ENCODE assay signal across 21 cellular contexts in the genomic region with DNA sequence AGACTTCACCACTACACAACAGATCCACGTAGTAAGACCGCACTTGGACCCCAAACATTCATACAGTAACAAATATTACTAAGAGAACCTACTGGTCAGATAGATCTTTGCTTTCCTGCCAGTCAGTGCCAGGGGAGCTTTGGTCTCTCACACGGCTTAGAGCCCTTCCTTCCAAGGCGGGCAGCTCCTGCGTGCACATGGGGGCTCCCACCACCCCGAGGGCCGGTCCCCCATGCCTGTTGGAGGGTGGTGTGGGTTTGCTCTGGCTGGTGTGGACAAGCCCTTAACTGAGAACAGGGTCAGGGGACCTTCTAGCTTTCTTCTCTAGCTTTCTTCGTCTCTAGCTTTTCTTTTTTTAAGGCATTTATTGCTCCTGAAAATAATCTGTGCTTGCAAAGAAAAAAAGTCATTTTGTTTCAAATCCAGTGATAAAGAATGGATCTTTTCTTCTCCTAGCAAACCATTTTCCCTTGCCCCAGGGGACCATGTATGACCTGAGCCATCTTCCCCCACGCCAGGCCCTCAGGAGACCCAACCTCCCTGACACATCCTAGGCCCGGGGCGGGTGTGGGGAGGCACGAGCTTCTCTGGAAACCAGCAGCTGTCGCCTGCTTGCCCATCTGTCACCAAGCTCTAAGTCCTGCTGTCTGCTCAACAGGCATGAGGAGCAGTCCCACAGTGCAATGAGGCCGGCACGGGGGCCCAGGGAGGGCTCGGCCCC.
DNase-seq lines count a peak whose midpoint lies in the region; ATAC-seq, FAIRE-seq and TF ChIP-seq lines count a peak whose summit lies in the region.
"Had no signal": no experiment of that assay in that cellular context is flagged by ENCODE, and none has a peak within 500 bp of the region (broad histone marks: within the 10 kb centered on the region; RNA-seq: fewer than 3 reads in every experiment).

No MANE protein-coding gene starts in this region.

- H3K4me1 ChIP-seq in HepG2 (ENCODE audit: insufficient read depth, low read length) (peaks cover 2% of the 10 kb centered on the region; the same call in 1 of the 2 replicates), right lobe of liver (no peaks in the 10 kb centered on the region), kidney (ENCODE audit: control insufficient read depth in 1 of 2, insufficient read depth in 1 of 2, low read depth in 1 of 2, low read length in 2 of 2) (no peaks in the 10 kb centered on the region)
- H3K4me1 ChIP-seq: Caco-2 had no signal

- in situ Hi-C loops in HepG2 (cut with HindIII; ENCODE audit: extremely low pct_ligation_motif_present, low pct_unique_long_range_greater_than_20kb) = no loop called here

- H2AFZ ChIP-seq in HepG2 (ENCODE audit: low read length) = no peak overlapping the region
- H2AFZ ChIP-seq: GM23248 had no signal

- no peak overlapping the region for H3K27ac ChIP-seq in HepG2 (ENCODE audit: extremely low read length, insufficient read depth, low read length)
- H3K27ac ChIP-seq in right lobe of liver = no peak overlapping the region
- H3K27ac ChIP-seq in kidney (ENCODE audit: low read depth in 2 of 2, low read length in 2 of 2) = no peak overlapping the region
- H3K27ac ChIP-seq: C4-2B, GM23248, HL-60 had no signal

- no peak overlapping the region for H3K9ac ChIP-seq in HepG2 (ENCODE audit: insufficient read depth, low read depth, low read length)
- H3K9ac ChIP-seq in kidney (ENCODE audit: low read length in 2 of 2) = no peak overlapping the region
- H3K9ac ChIP-seq: GM23248 had no signal

- H3K36me3 ChIP-seq in HepG2 (replicated peaks in 1 of 2; ENCODE audit: control insufficient read depth in 1 of 2, insufficient read depth in 2 of 2, low read length in 2 of 2) (no peaks in the 10 kb centered on the region), right lobe of liver (no peaks in the 10 kb centered on the region), kidney (ENCODE audit: control insufficient read depth in 1 of 2, insufficient read depth in 2 of 2, low read length in 2 of 2) (no peaks in the 10 kb centered on the region)

- H3K27me3 ChIP-seq in HepG2 (ENCODE audit: control insufficient read depth in 1 of 2, insufficient read depth in 2 of 2, low read length in 2 of 2) = no peaks in the 10 kb centered on the region
- no peaks in the 10 kb centered on the region for H3K27me3 ChIP-seq in right lobe of liver

- POLR2A ChIA-PET in HepG2 (lab: Yijun Ruan, JAX) = no interaction called here

- H4K20me1 ChIP-seq in HepG2 (ENCODE audit: insufficient read depth, low read length) = peaks cover 9% of the 10 kb centered on the region; the same call in 1 of the 2 replicates

- FAIRE-seq in HepG2 (lab: Jason Lieb, UNC) = no peak
- no peak for FAIRE-seq in kidney (lab: Jason Lieb, UNC)
- FAIRE-seq in GM19239 (lab: Jason Lieb, UNC) = no peak
- FAIRE-seq: GM12892 had no signal

- no peak overlapping the region for H3K4me3 ChIP-seq in HepG2 (replicated peaks in 1 of 3; ENCODE audit: insufficient read depth in 1 of 3, low read depth in 2 of 3, low read length in 3 of 3)
- H3K4me3 ChIP-seq in right lobe of liver = no peak overlapping the region
- H3K4me3 ChIP-seq in kidney (ENCODE audit: low read length in 2 of 2) = no peak overlapping the region
- H3K4me3 ChIP-seq: GM23248 had no signal

- WGBS in HepG2 (ENCODE audit: low lambda C conversion rate) = 78% methylated on average over 10 of the region's 16 CpGs
- WGBS in right lobe of liver (ENCODE audit: insufficient coverage, low coverage, low lambda C conversion rate, missing lambda C conversion rate) = 71% methylated on average over 8 of the region's 16 CpGs

- intact Hi-C loops in HepG2 (cut with micrococcal nuclease; ENCODE audit: unreplicated experiment) = no loop called here
- intact Hi-C loops in right lobe of liver (cut with DNase I) = no loop called here
- intact Hi-C loops in kidney (cut with DNase I) = no loop called here

- no peak for DNase-seq in HepG2 (ENCODE audit: low spot score)
- DNase-seq in right lobe of liver = no peak
- DNase-seq in NCI-H82 (lab: John Stamatoyannopoulos, UW) = peak; percentile 86
- DNase-seq in kidney = peak; percentile 42
- DNase-seq in NCI-H446 (lab: John Stamatoyannopoulos, UW) = no peak
- no peak for DNase-seq in GM19239 (ENCODE audit: insufficient read length, low spot score)
- DNase-seq in activated CD4-positive, alpha-beta T cell treated with anti-CD3 and anti-CD28 coated beads, Interleukin-2, amount 50 U/mL, for 1 hour = no peak
- no peak for DNase-seq in RPMI8226
- DNase-seq: Caco-2; DMS79 treated with DMSO at 0.1 percent for 48 hours; GDM1; GM23248; KBM-7; NCI-H1048; NCI-H510A treated with DMSO at 0.1 percent for 48 hours; NK-92 treated with Interleukin-12 subunit alpha and Interleukin-12 subunit beta, amount 100 ng/mL, for 24 hours; PC-3 had no signal

- CTCF ChIA-PET in HepG2 (lab: Yijun Ruan, JAX; ENCODE audit: low intra/inter-chr PET ratio, low total read pairs) = no interaction called here

- TF ChIP-seq EP300 in HepG2 (IDR thresholded peaks at IDR 0.05; ENCODE audit: low read depth in 2 of 2, low read length in 2 of 2) = no peak
- TF ChIP-seq EP300 in HepG2 (CRISPR knock-in tag; IDR thresholded peaks at IDR 0.05; ENCODE audit: borderline replicate concordance) = no peak

- ATAC-seq in HepG2 = peak; percentile 29
- ATAC-seq in right lobe of liver = no peak
- ATAC-seq: PC-3, SK-N-SH treated with all-trans-retinoic acid at 6 μM for 48 hours had no signal

- H3K9me3 ChIP-seq in HepG2 (ENCODE audit: low read length) (no peaks in the 10 kb centered on the region), right lobe of liver (no peaks in the 10 kb centered on the region), kidney (ENCODE audit: control insufficient read depth in 1 of 2, low read length in 2 of 2) (peaks cover 4 to 6% of the 10 kb centered on the region in 2 donors)
- H3K9me3 ChIP-seq: Caco-2 had no signal

- no TSS peak for BruUV-seq in HepG2 (replicated peaks; lab: Mats Ljungman, UMichigan)

- TF ChIP-seq POLR2A in HepG2 (IDR thresholded peaks at IDR 0.05; ENCODE audit: insufficient read depth in 1 of 2, low read depth in 2 of 2, low read length in 2 of 2) = no peak
- no peak for TF ChIP-seq POLR2A in right lobe of liver (IDR thresholded peaks at IDR 0.05)

- no peaks in the 10 kb centered on the region for H3K79me2 ChIP-seq in HepG2 (ENCODE audit: insufficient read depth, low read length)

- TF ChIP-seq CTCF in HepG2 (CRISPR knock-in tag; IDR thresholded peaks at IDR 0.05) (no peak), right lobe of liver (IDR thresholded peaks at IDR 0.05) (no peak), kidney (IDR thresholded peaks at IDR 0.05; ENCODE audit: borderline replicate concordance, extremely low read depth, insufficient read depth) (no peak)

- TF ChIP-seq RAD21 in HepG2 (CRISPR knock-in tag; IDR thresholded peaks at IDR 0.05) = no peak

- no peak overlapping the region for H3K4me2 ChIP-seq in HepG2 (ENCODE audit: low read depth, low read length)

TF ChIP-seq in HepG2, 621 proteins besides CTCF, POLR2A, EP300 and RAD21:
- no peak for TF ChIP-seq SALL2 (CRISPR knock-in tag; IDR thresholded peaks at IDR 0.05)

Comparison
In these comparisons a context has a peak if more than half of its experiments do, and no peak if none do; other contexts are left out.
1. DNase-seq: peak in NCI-H82 (single experiment) and kidney (single experiment); none in HepG2 (single experiment), right lobe of liver (0 of 3), NCI-H446 (0 of 2), GM19239 (single experiment), activated CD4-positive, alpha-beta T cell treated with anti-CD3 and anti-CD28 coated beads, Interleukin-2, amount 50 U/mL, for 1 hour (single experiment) and RPMI8226 (single experiment).